8 cellular contexts compared by ENCODE assay signal in genomic region chr7:55133630-55134392, GRCh38.
A peak's percentile ranks its signal among the peaks of the same experiment; 100 is the strongest.
DNase-seq lines count a peak whose midpoint lies in the region; ATAC-seq and TF ChIP-seq lines count a peak whose summit lies in the region.

No MANE protein-coding gene starts in this region.

- DNase-seq in H4 (ENCODE audit: low spot score) (peak; percentile 99), WTC11 (ENCODE audit: low spot score) (no peak), heart left ventricle (peak; percentile 53 to 89 (median 79)), NCI-H748 treated with DMSO at 0.1 percent for 48 hours (lab: John Stamatoyannopoulos, UW) (no peak)

- no peaks in the 10 kb centered on the region for H3K27me3 Mint-ChIP-seq in WTC11 (ENCODE audit: low read depth)

- intact Hi-C loops in heart left ventricle (cut with DNase I): loop anchor here in 4 of 10 donors (1.0 to 10.0 kb wide), 6 partner anchors 41 to 121 kb away; no protein-coding TSS in a partner anchor

- ATAC-seq in WTC11: peak; percentile 30
- peak; percentile 61 to 90 (median 85) for ATAC-seq in heart left ventricle
- ATAC-seq in HG03442 (IDR thresholded peaks at IDR 0.05; ENCODE audit: unreplicated experiment): no peak
- ATAC-seq in HG03139 (IDR thresholded peaks at IDR 0.05; ENCODE audit: unreplicated experiment): no peak
- no peak for ATAC-seq in HG03108 (IDR thresholded peaks at IDR 0.05; ENCODE audit: unreplicated experiment)

- H3K36me3 Mint-ChIP-seq in WTC11: peaks cover 2% of the 10 kb centered on the region; the same call in 1 of the 2 replicates

- H3K4me1 ChIP-seq in heart left ventricle: peaks cover 13 to 53% (median 43%) of the 10 kb centered on the region in 12 donors

- peaks cover 29% of the 10 kb centered on the region for H3K4me1 Mint-ChIP-seq in WTC11

- TF ChIP-seq POLR2A in heart left ventricle (IDR thresholded peaks at IDR 0.05): no peak

- CTCF ChIA-PET in WTC11 (lab: Charles Lee): interaction anchor here (1.1 to 1.5 kb wide), 3 partner anchors 116 to 122 kb away, joined by 3 to 6 read pairs (median 3); no protein-coding TSS in a partner anchor

- H3K4me3 ChIP-seq in heart left ventricle (no peak overlapping the region), skin epidermis (peak overlapping the region in 1 of 7 experiments; percentile 1)

- H3K36me3 ChIP-seq in heart left ventricle: no peaks in the 10 kb centered on the region

- H3K27me3 ChIP-seq in heart left ventricle: no peaks in the 10 kb centered on the region

- H3K27ac Mint-ChIP-seq in WTC11: no peak overlapping the region

- H3K27ac ChIP-seq in heart left ventricle: peak overlapping the region; percentile 31 to 89 (median 75)
- peak overlapping the region; percentile 45 to 91 (median 84) for H3K27ac ChIP-seq in skin epidermis

- POLR2A ChIA-PET in WTC11 (lab: Charles Lee): no interaction called here

- peaks cover 5% of the 10 kb centered on the region for H3K9me3 Mint-ChIP-seq in WTC11

- peaks cover 0 to 14% (median 0%) of the 10 kb centered on the region in 12 donors for H3K9me3 ChIP-seq in heart left ventricle

- no peak overlapping the region for H3K4me3 Mint-ChIP-seq in WTC11

- TF ChIP-seq CTCF in WTC11 (IDR thresholded peaks at IDR 0.05) (no peak), heart left ventricle (IDR thresholded peaks at IDR 0.05) (peak in 1 of 12 donors; percentile 17)

- 38 to 47% (median 41%) methylated on average over 13 to 16 of the region's 16 CpGs for WGBS in heart left ventricle, 4 donors

TF ChIP-seq in WTC11, 78 proteins besides CTCF, POLR2A, EP300 and RAD21:
- TF ChIP-seq ZSCAN18 (CRISPR knock-in tag; IDR thresholded peaks at IDR 0.05) (no peak), GABPB1 (CRISPR knock-in tag; IDR thresholded peaks at IDR 0.05) (no peak), OVOL2 (CRISPR knock-in tag; IDR thresholded peaks at IDR 0.05; ENCODE audit: borderline replicate concordance) (no peak), NFATC4 (CRISPR knock-in tag; IDR thresholded peaks at IDR 0.05) (no peak)
- TF ChIP-seq, protein P1, sequence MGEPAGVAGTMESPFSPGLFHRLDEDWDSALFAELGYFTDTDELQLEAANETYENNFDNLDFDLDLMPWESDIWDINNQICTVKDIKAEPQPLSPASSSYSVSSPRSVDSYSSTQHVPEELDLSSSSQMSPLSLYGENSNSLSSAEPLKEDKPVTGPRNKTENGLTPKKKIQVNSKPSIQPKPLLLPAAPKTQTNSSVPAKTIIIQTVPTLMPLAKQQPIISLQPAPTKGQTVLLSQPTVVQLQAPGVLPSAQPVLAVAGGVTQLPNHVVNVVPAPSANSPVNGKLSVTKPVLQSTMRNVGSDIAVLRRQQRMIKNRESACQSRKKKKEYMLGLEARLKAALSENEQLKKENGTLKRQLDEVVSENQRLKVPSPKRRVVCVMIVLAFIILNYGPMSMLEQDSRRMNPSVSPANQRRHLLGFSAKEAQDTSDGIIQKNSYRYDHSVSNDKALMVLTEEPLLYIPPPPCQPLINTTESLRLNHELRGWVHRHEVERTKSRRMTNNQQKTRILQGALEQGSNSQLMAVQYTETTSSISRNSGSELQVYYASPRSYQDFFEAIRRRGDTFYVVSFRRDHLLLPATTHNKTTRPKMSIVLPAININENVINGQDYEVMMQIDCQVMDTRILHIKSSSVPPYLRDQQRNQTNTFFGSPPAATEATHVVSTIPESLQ (CRISPR knock-in tag; IDR thresholded peaks at IDR 0.05): no peak

Comparison
In these comparisons a context has a peak if more than half of its experiments do, and no peak if none do; other contexts are left out.
1. DNase-seq: peak in H4 (single experiment) and heart left ventricle (5 of 5); none in WTC11 (single experiment) and NCI-H748 treated with DMSO at 0.1 percent for 48 hours (single experiment).
2. ATAC-seq: peak in WTC11 (single experiment) and heart left ventricle (4 of 4); none in HG03442 (single experiment), HG03139 (single experiment) and HG03108 (single experiment).